1 cellular context compared by ENCODE assay signal in the genomic region with DNA sequence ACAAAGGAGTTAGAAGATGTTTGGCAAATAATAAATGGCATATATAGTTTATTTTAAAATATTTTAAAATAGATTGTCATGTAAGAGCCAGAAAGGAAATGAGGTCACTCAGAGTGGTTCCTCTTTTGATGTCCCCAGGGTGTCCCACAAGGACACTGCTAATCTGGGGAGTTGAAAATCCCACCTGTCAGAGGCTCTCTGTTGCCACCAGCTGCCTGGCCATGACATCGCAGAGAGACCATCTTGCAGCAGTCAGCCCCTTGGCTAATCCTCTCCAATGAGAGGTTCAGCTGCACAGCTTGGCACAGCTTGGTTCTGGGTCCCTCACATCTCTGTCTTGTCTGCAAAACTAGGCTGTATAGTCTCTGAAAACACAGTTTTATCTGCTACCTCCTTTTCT.
TF ChIP-seq lines count a peak whose summit lies in the region.

No MANE protein-coding gene starts in this region.

TF ChIP-seq in HepG2, 621 proteins besides CTCF, POLR2A, EP300 and RAD21 (continued from another document):
- TF ChIP-seq, protein P1, sequence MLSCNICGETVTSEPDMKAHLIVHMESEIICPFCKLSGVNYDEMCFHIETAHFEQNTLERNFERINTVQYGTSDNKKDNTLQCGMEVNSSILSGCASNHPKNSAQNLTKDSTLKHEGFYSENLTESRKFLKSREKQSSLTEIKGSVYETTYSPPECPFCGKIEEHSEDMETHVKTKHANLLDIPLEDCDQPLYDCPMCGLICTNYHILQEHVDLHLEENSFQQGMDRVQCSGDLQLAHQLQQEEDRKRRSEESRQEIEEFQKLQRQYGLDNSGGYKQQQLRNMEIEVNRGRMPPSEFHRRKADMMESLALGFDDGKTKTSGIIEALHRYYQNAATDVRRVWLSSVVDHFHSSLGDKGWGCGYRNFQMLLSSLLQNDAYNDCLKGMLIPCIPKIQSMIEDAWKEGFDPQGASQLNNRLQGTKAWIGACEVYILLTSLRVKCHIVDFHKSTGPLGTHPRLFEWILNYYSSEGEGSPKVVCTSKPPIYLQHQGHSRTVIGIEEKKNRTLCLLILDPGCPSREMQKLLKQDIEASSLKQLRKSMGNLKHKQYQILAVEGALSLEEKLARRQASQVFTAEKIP (CRISPR knock-in tag; IDR thresholded peaks at IDR 0.05; ENCODE audit: borderline replicate concordance): no peak
- TF ChIP-seq SOX6 (IDR thresholded peaks at IDR 0.05) (no peak), SOX6 (CRISPR knock-in tag; IDR thresholded peaks at IDR 0.05) (no peak), ZNF276 (CRISPR knock-in tag; IDR thresholded peaks at IDR 0.05; ENCODE audit: low read depth) (no peak), NCOR1 (IDR thresholded peaks at IDR 0.05; ENCODE audit: borderline replicate concordance, low read length) (no peak), ZNF318 (CRISPR knock-in tag; IDR thresholded peaks at IDR 0.05) (no peak), ZFP41 (CRISPR knock-in tag; IDR thresholded peaks at IDR 0.05; ENCODE audit: borderline replicate concordance) (no peak), BRCA1 (CRISPR knock-in tag; IDR thresholded peaks at IDR 0.05) (no peak), ZNF558 (CRISPR knock-in tag; IDR thresholded peaks at IDR 0.05; ENCODE audit: borderline replicate concordance) (no peak)
- TF ChIP-seq, protein P2, sequence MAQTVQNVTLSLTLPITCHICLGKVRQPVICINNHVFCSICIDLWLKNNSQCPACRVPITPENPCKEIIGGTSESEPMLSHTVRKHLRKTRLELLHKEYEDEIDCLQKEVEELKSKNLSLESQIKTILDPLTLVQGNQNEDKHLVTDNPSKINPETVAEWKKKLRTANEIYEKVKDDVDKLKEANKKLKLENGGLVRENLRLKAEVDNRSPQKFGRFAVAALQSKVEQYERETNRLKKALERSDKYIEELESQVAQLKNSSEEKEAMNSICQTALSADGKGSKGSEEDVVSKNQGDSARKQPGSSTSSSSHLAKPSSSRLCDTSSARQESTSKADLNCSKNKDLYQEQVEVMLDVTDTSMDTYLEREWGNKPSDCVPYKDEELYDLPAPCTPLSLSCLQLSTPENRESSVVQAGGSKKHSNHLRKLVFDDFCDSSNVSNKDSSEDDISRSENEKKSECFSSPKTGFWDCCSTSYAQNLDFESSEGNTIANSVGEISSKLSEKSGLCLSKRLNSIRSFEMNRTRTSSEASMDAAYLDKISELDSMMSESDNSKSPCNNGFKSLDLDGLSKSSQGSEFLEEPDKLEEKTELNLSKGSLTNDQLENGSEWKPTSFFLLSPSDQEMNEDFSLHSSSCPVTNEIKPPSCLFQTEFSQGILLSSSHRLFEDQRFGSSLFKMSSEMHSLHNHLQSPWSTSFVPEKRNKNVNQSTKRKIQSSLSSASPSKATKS (CRISPR knock-in tag; IDR thresholded peaks at IDR 0.05): no peak
